Comparison of ENCODE assay signal across 27 cellular contexts in the genomic region with DNA sequence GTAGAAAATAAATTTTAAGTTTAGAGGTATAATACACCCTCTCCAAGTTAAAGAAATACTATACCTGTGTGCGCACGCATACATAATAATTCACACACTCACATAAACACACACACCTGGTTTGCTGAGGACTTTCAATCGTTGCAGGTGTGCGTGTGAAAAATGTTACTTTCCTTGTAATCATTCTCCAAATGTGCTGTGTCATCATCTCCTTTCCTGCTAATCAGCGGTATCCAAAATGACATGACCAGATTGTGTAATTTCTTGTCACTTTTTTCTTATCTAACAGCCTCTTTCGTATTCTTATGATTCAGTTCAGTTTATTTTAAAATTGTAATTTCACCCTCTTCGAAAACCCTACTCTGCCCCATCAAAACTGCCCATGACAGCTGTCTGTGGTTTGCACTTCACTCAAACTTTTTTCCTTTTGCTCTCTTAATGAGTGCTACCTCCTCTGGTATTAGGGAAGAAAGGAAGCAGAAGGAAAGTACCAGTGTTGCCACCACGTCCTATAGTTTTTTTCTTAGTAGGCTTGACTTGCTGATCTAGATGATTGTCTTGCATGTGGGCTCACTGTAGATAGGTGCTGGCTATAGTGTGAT.
"Had no signal": no experiment of that assay in that cellular context is flagged by ENCODE, and none has a peak within 500 bp of the region (broad histone marks: within the 10 kb centered on the region; RNA-seq: fewer than 3 reads in every experiment).

No MANE protein-coding gene starts in this region.

- H3K4me3 ChIP-seq: left lung, lower lobe of right lung, right atrium auricular region, skin epidermis, stomach, testis, thyroid gland, transverse colon, upper lobe of left lung, vagina had no signal

- H3K27me3 ChIP-seq: left lung, neutrophil, right atrium auricular region, stomach, testis, thyroid gland, transverse colon, upper lobe of left lung, vagina had no signal

- H3K4me1 Mint-ChIP-seq: nephron; neural crest cell; stimulated activated naive B cell treated with anti-CD40 and anti-IgM and Interleukin-4, amounts not matched to agents 10 μg/mL and 1 μg/mL and 100 μg/mL, for 72 hours had no signal

- H3K27ac ChIP-seq: left lung, lower lobe of right lung, neutrophil, right atrium auricular region, skin epidermis, stomach, testis, thyroid gland, transverse colon, upper lobe of left lung, vagina had no signal

- H3K9me3 ChIP-seq: lower lobe of right lung, neutrophil, right atrium auricular region, stomach, testis, thyroid gland, transverse colon, upper lobe of left lung, vagina had no signal

- H3K4me1 ChIP-seq: left lung, lower lobe of right lung, right atrium auricular region, stomach, testis, thyroid gland, transverse colon, upper lobe of left lung, vagina had no signal

- H3K36me3 Mint-ChIP-seq: naive thymus-derived CD8-positive, alpha-beta T cell; stimulated activated naive B cell treated with anti-CD40 and anti-IgM and Interleukin-4, amounts not matched to agents 10 μg/mL and 1 μg/mL and 100 μg/mL, for 72 hours had no signal

- H3K27ac Mint-ChIP-seq: naive thymus-derived CD8-positive, alpha-beta T cell; nephron; progenitor cell of endocrine pancreas; stimulated activated naive B cell treated with anti-CD40 and anti-IgM and Interleukin-4, amounts not matched to agents 10 μg/mL and 1 μg/mL and 100 μg/mL, for 72 hours had no signal

- H3K27me3 Mint-ChIP-seq: naive thymus-derived CD8-positive, alpha-beta T cell; progenitor cell of endocrine pancreas; stimulated activated naive B cell treated with anti-CD40 and anti-IgM and Interleukin-4, amounts not matched to agents 10 μg/mL and 1 μg/mL and 100 μg/mL, for 72 hours had no signal

- DNase-seq: kidney; left colon; left lung; lower lobe of right lung; mammary epithelial cell; mesenchymal stem cell; naive thymus-derived CD8-positive, alpha-beta T cell; occipital lobe; stimulated activated CD4-positive, alpha-beta T cell treated with anti-CD3 and anti-CD28 coated beads, Interleukin-12 subunit alpha, Interleukin-12 subunit beta, amount 100 ng/mL, for 4 hours; stimulated activated CD4-positive, alpha-beta T cell treated with anti-CD3 and anti-CD28 coated beads, Interleukin-15, amount 100 ng/mL, for 24 hours; stimulated activated CD4-positive, alpha-beta T cell treated with anti-CD3 and anti-CD28 coated beads, Interleukin-2, amount 100 ng/mL, for 24 hours; stimulated activated CD4-positive, alpha-beta T cell treated with anti-CD3 and anti-CD28 coated beads, Interleukin-4, amount 100 ng/mL, for 1 hour; stimulated activated naive B cell treated with anti-CD40 and anti-IgM and Interleukin-4, amounts not matched to agents 10 μg/mL and 1 μg/mL and 100 μg/mL, for 72 hours; stimulated activated naive CD8-positive, alpha-beta T cell treated with anti-CD3 and anti-CD28 coated beads, Interleukin-15, Interleukin-2, amounts not matched to agents 100 U/mL and 50 U/mL, for 24 hours; stomach; testis; thyroid gland; transverse colon; upper lobe of left lung had no signal

- FAIRE-seq: kidney had no signal

- H3K36me3 ChIP-seq: left lung, lower lobe of right lung, neutrophil, right atrium auricular region, stomach, thyroid gland, transverse colon, upper lobe of left lung, vagina had no signal

- H3K9me3 Mint-ChIP-seq: nephron, neural crest cell had no signal

- ATAC-seq: left colon; left lung; lower lobe of right lung; naive thymus-derived CD8-positive, alpha-beta T cell; sciatic nerve; stimulated activated naive B cell treated with anti-CD40 and anti-IgM and Interleukin-4, amounts not matched to agents 10 μg/mL and 1 μg/mL and 100 μg/mL, for 72 hours; stimulated activated naive CD8-positive, alpha-beta T cell treated with anti-CD3 and anti-CD28 coated beads, Interleukin-15, Interleukin-2, amounts not matched to agents 100 U/mL and 50 U/mL, for 24 hours had no signal

- H3K4me3 Mint-ChIP-seq: naive thymus-derived CD8-positive, alpha-beta T cell; nephron; neural crest cell; stimulated activated naive B cell treated with anti-CD40 and anti-IgM and Interleukin-4, amounts not matched to agents 10 μg/mL and 1 μg/mL and 100 μg/mL, for 72 hours had no signal
